In the genomic region with DNA sequence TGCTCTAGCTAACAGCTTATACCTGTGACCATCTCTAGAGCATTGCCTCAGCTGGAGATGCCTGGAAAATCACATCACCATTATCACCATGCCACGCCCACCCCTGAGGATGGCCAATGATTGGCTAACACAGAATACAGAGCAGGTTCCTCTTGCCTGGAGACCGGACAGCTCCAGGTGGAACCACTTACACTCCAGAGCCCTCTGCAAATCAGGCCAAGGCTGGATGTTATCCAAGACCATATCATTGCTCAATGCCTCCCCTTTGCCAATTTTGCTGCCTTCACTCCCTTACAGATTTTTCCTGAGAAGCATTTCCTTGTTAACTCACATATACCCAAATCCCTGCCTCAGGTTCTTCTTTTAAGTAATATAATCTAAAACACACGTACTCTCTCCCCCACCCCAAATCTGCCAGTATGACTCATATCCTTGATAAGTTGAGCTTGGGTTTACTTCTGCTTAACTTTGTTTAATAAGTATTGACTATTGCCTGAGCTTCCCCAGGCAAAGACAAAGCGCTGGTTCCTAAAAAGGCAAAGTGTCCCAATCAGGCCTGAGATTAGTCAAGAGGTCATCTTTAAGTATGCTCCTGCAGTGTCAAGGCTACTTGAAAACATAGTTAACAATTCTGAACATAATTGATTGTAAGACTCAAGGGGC, we compare ENCODE assay signal across 9 cellular contexts.
DNase-seq lines count a peak whose midpoint lies in the region; ATAC-seq and TF ChIP-seq lines count a peak whose summit lies in the region.
"Had no signal": no experiment of that assay in that cellular context is flagged by ENCODE, and none has a peak within 500 bp of the region (broad histone marks: within the 10 kb centered on the region; RNA-seq: fewer than 3 reads in every experiment).

No MANE protein-coding gene starts in this region.

- intact Hi-C loops in IMR-90 (cut with micrococcal nuclease) (no loop called here), body of pancreas (cut with DNase I) (no loop called here), right lobe of liver (cut with DNase I) (no loop called here), vagina (cut with DNase I) (no loop called here), natural killer cell (cut with micrococcal nuclease) (no loop called here)

- H3K9me3 Mint-ChIP-seq in natural killer cell: no peaks in the 10 kb centered on the region

- H4K8ac ChIP-seq in IMR-90 (ENCODE audit: low read depth in 2 of 2, low read length in 2 of 2): no peak overlapping the region

- H3K9ac ChIP-seq in IMR-90 (ENCODE audit: low read depth, low read length): no peak overlapping the region

- H3K4me3 Mint-ChIP-seq in natural killer cell: no peak overlapping the region

- no peak overlapping the region for H3K4me2 ChIP-seq in IMR-90 (ENCODE audit: low read depth, low read length)

- H3K9me3 ChIP-seq in IMR-90 (ENCODE audit: control insufficient read depth, insufficient read depth, low read length) (no peaks in the 10 kb centered on the region), body of pancreas (no peaks in the 10 kb centered on the region), right lobe of liver (no peaks in the 10 kb centered on the region), vagina (no peaks in the 10 kb centered on the region)
- H3K9me3 ChIP-seq: psoas muscle had no signal

- no peaks in the 10 kb centered on the region for H3K79me1 ChIP-seq in IMR-90 (ENCODE audit: low read depth in 1 of 2, low read length in 2 of 2)

- H2BK5ac ChIP-seq in IMR-90 (ENCODE audit: low read depth, low read length, poor library complexity, severe bottlenecking): no peak overlapping the region

- H2BK20ac ChIP-seq in IMR-90 (ENCODE audit: low read depth, low read length): no peak overlapping the region

- H3K56ac ChIP-seq in IMR-90 (ENCODE audit: extremely low read depth, insufficient read depth, low read length): no peak overlapping the region

- TF ChIP-seq POLR2A in IMR-90 (IDR thresholded peaks at IDR 0.05; ENCODE audit: low read depth, low read length) (no peak), body of pancreas (IDR thresholded peaks at IDR 0.05) (no peak), right lobe of liver (IDR thresholded peaks at IDR 0.05) (no peak), vagina (IDR thresholded peaks at IDR 0.05) (no peak)

- H2AK9ac ChIP-seq in IMR-90 (replicated peaks; ENCODE audit: low read depth, low read length, poor library complexity): no peak overlapping the region

- H3K36me3 Mint-ChIP-seq in natural killer cell: no peaks in the 10 kb centered on the region

- H3K4me1 ChIP-seq in IMR-90 (ENCODE audit: control insufficient read depth, insufficient read depth, low read length) (no peaks in the 10 kb centered on the region), body of pancreas (peaks cover 10% of the 10 kb centered on the region), right lobe of liver (peaks cover 0 to 4% (median 0%) of the 10 kb centered on the region in 4 donors), vagina (no peaks in the 10 kb centered on the region)
- H3K4me1 ChIP-seq: psoas muscle had no signal

- no peaks in the 10 kb centered on the region for H3K4me1 Mint-ChIP-seq in natural killer cell

- H3K36me3 ChIP-seq in IMR-90 (ENCODE audit: control insufficient read depth, insufficient read depth, low read length) (no peaks in the 10 kb centered on the region), body of pancreas (replicated peaks in 1 of 2; ENCODE audit: insufficient read depth in 1 of 2, low read depth in 2 of 2) (no peaks in the 10 kb centered on the region), right lobe of liver (no peaks in the 10 kb centered on the region), vagina (no peaks in the 10 kb centered on the region)

- no peak overlapping the region for H2BK15ac ChIP-seq in IMR-90 (ENCODE audit: low read depth, low read length)

- no peak overlapping the region for H2AK5ac ChIP-seq in IMR-90 (ENCODE audit: low read depth, low read length)

- no peak overlapping the region for H2AFZ ChIP-seq in IMR-90 (replicated peaks; ENCODE audit: low read length, poor library complexity)

- H3K27ac ChIP-seq in IMR-90 (ENCODE audit: insufficient read depth, low read length): no peak overlapping the region
- peak overlapping the region in 1 of 4 donors; percentile 68 for H3K27ac ChIP-seq in body of pancreas
- peak overlapping the region in 1 of 3 donors; percentile 14 for H3K27ac ChIP-seq in right lobe of liver
- no peak overlapping the region for H3K27ac ChIP-seq in vagina
- H3K27ac ChIP-seq: psoas muscle had no signal

- no peak overlapping the region for H3K27ac Mint-ChIP-seq in natural killer cell

- H4K5ac ChIP-seq in IMR-90 (ENCODE audit: low read depth, low read length): no peak overlapping the region

- H3K27me3 ChIP-seq in IMR-90 (ENCODE audit: control insufficient read depth, insufficient read depth, low read length) (no peaks in the 10 kb centered on the region), body of pancreas (no peaks in the 10 kb centered on the region), right lobe of liver (no peaks in the 10 kb centered on the region), vagina (no peaks in the 10 kb centered on the region)

- H3K4ac ChIP-seq in IMR-90 (ENCODE audit: low read depth, low read length): no peak overlapping the region

- ATAC-seq in IMR-90 (ENCODE audit: low read depth) (peak; percentile 73), body of pancreas (peak; percentile 97), right lobe of liver (peak; percentile 97 to 99 (median 98)), GM19395 (IDR thresholded peaks at IDR 0.05; ENCODE audit: unreplicated experiment) (no peak), natural killer cell (no peak)
- ATAC-seq: psoas muscle had no signal

- dilution Hi-C loops in IMR-90 (cut with HindIII; ENCODE audit: low sequenced_read_pairs, unreplicated experiment): no loop called here

- H4K91ac ChIP-seq in IMR-90 (ENCODE audit: insufficient read depth, low read depth, low read length): no peak overlapping the region

- no peak overlapping the region for H3K18ac ChIP-seq in IMR-90 (ENCODE audit: low read depth, low read length)

- no peak overlapping the region for H3K23ac ChIP-seq in IMR-90 (ENCODE audit: low read depth, low read length)

- no peaks in the 10 kb centered on the region for H3K9me1 ChIP-seq in IMR-90 (ENCODE audit: insufficient read depth, low read length)

- H4K20me1 ChIP-seq in IMR-90 (ENCODE audit: insufficient read depth, low read length): no peaks in the 10 kb centered on the region

- POLR2A ChIA-PET in IMR-90 (lab: Charles Lee; ENCODE audit: unreplicated experiment): no interaction called here

- peaks cover 6 to 10% of the 10 kb centered on the region in 2 donors for H3K27me3 Mint-ChIP-seq in natural killer cell (ENCODE audit: low read depth in 2 of 2)

- WGBS in IMR-90 (ENCODE audit: extremely low coverage in 2 of 2, insufficient read length in 1 of 2), 2 experiments: no CpG with 5 or more reads among the region's 4 CpGs
- WGBS in body of pancreas, 2 donors: 32 to 35% methylated on average over 4 of the region's 4 CpGs
- 29% methylated on average over 4 of the region's 4 CpGs for WGBS in right lobe of liver (ENCODE audit: insufficient coverage, low coverage, low lambda C conversion rate, missing lambda C conversion rate)

- in situ Hi-C loops in IMR-90 (cut with MboI; ENCODE audit: low sequenced_read_pairs): no loop called here

- no peak overlapping the region for H2BK120ac ChIP-seq in IMR-90 (ENCODE audit: low read depth, low read length)

- TF ChIP-seq CTCF in IMR-90 (conservative IDR thresholded peaks at IDR 0.05; ENCODE audit: low read depth, low read length): no peak
- no peak for TF ChIP-seq CTCF in body of pancreas (IDR thresholded peaks at IDR 0.05)
- TF ChIP-seq CTCF in right lobe of liver (IDR thresholded peaks at IDR 0.05): no peak
- TF ChIP-seq CTCF in vagina (IDR thresholded peaks at IDR 0.05): no peak
- TF ChIP-seq CTCF in natural killer cell (IDR thresholded peaks at IDR 0.05): no peak

- BruUV-seq in IMR-90 (replicated peaks; lab: Mats Ljungman, UMichigan): no TSS peak

- TF ChIP-seq RAD21 in IMR-90 (IDR thresholded peaks at IDR 0.05; ENCODE audit: low read length): no peak

- CTCF ChIA-PET in IMR-90 (lab: Yijun Ruan, JAX): no interaction called here

- no peak overlapping the region for H3K14ac ChIP-seq in IMR-90 (replicated peaks; ENCODE audit: low read depth, low read length)

- H3K4me3 ChIP-seq in IMR-90 (ENCODE audit: insufficient read depth, low read depth, low read length): no peak overlapping the region
- no peak overlapping the region for H3K4me3 ChIP-seq in body of pancreas
- H3K4me3 ChIP-seq in right lobe of liver: no peak overlapping the region
- no peak overlapping the region for H3K4me3 ChIP-seq in vagina
- H3K4me3 ChIP-seq: psoas muscle had no signal

- DNase-seq in CD1c-positive myeloid dendritic cell (ENCODE audit: extremely low spot score) (peak; percentile 92), IMR-90 (peak; percentile 87), body of pancreas (peak; percentile 71 to 86 (median 78)), right lobe of liver (peak; percentile 67 to 78 (median 75)), vagina (ENCODE audit: extremely low spot score in 2 of 2) (no peak), natural killer cell (no peak)
- no peak for DNase-seq in stimulated activated naive CD4-positive, alpha-beta T cell (lab: John Stamatoyannopoulos, UW)

TF ChIP-seq in IMR-90, 13 proteins besides CTCF, POLR2A, EP300 and RAD21:
- TF ChIP-seq SMC3 (IDR thresholded peaks at IDR 0.05; ENCODE audit: low read depth, low read length) (no peak), FOS (IDR thresholded peaks at IDR 0.05; ENCODE audit: low read depth, low read length) (peak; percentile 19; the same call in 1 of the 2 replicates), CEBPB (IDR thresholded peaks at IDR 0.05; ENCODE audit: low read depth, low read length) (peak; percentile 84), MXI1 (IDR thresholded peaks at IDR 0.05; ENCODE audit: borderline replicate concordance, low read depth, low read length) (no peak)

Comparison
In these comparisons a context has a peak if more than half of its experiments do, and no peak if none do; other contexts are left out.
1. DNase-seq: peak in CD1c-positive myeloid dendritic cell (single experiment), IMR-90 (single experiment), body of pancreas (4 of 4) and right lobe of liver (3 of 3); none in stimulated activated naive CD4-positive, alpha-beta T cell (0 of 6), vagina (0 of 2) and natural killer cell (single experiment).
2. ATAC-seq: peak in IMR-90 (single experiment), body of pancreas (single experiment) and right lobe of liver (4 of 4); none in GM19395 (single experiment) and natural killer cell (0 of 3).